In genomic region chr17:79464310-79465010, GRCh38 we compare ENCODE assay signal across 19 cellular contexts.
"Had no signal": no experiment of that assay in that cellular context is flagged by ENCODE, and none has a peak within 500 bp of the region (broad histone marks: within the 10 kb centered on the region; RNA-seq: fewer than 3 reads in every experiment).

No MANE protein-coding gene starts in this region.

- H3K4me1 ChIP-seq: ascending aorta, colonic mucosa, esophagus squamous epithelium, left lung, right atrium auricular region, transverse colon had no signal

- H3K4me1 Mint-ChIP-seq: activated naive CD8-positive, alpha-beta T cell treated with anti-CD3 and anti-CD28 coated beads, Interleukin-2, amount 50 U/mL, for 24 hours had no signal

- ATAC-seq: activated CD4-positive, CD25-positive, alpha-beta regulatory T cell treated with anti-CD3 and anti-CD28 coated beads, Interleukin-2, amount 50 U/mL, for 24 hours; activated naive CD8-positive, alpha-beta T cell treated with anti-CD3 and anti-CD28 coated beads, Interleukin-2, amount 50 U/mL, for 24 hours; left lung; naive thymus-derived CD4-positive, alpha-beta T cell had no signal

- H3K27ac ChIP-seq: ascending aorta, colonic mucosa, esophagus squamous epithelium, left lung, neutrophil, right atrium auricular region, skin epidermis, transverse colon had no signal

- H3K27ac Mint-ChIP-seq: activated naive CD4-positive, alpha-beta T cell treated with anti-CD3 and anti-CD28 coated beads for 36 hours; activated naive CD8-positive, alpha-beta T cell treated with anti-CD3 and anti-CD28 coated beads, Interleukin-2, amount 50 U/mL, for 24 hours; activated T-helper 2 cell treated with anti-CD3 and anti-CD28 coated beads, Interferon-gamma antibody, Interleukin-2, Interleukin-4, amounts not matched to agents 10 μg/mL and 5 μg/mL and 100 μg/mL, durations not matched to agents 14 hours and 24 hours and 36 hours; naive thymus-derived CD4-positive, alpha-beta T cell had no signal

- H3K36me3 Mint-ChIP-seq: naive thymus-derived CD4-positive, alpha-beta T cell had no signal

- H3K9me3 Mint-ChIP-seq: activated naive CD4-positive, alpha-beta T cell treated with anti-CD3 and anti-CD28 coated beads for 36 hours; activated naive CD8-positive, alpha-beta T cell treated with anti-CD3 and anti-CD28 coated beads, Interleukin-2, amount 50 U/mL, for 24 hours; activated T-helper 2 cell treated with anti-CD3 and anti-CD28 coated beads, Interferon-gamma antibody, Interleukin-2, Interleukin-4, amounts not matched to agents 10 μg/mL and 5 μg/mL and 100 μg/mL, durations not matched to agents 14 hours and 24 hours and 36 hours had no signal

- H3K4me3 ChIP-seq: ascending aorta, colonic mucosa, esophagus squamous epithelium, left lung, right atrium auricular region, skin epidermis, transverse colon had no signal

- H3K27me3 ChIP-seq: ascending aorta, colonic mucosa, neutrophil, right atrium auricular region, transverse colon had no signal

- DNase-seq: activated naive CD4-positive, alpha-beta T cell treated with anti-CD3 and anti-CD28 coated beads for 36 hours; activated naive CD8-positive, alpha-beta T cell treated with anti-CD3 and anti-CD28 coated beads, Interleukin-2, amount 50 U/mL, for 24 hours; activated T-cell treated with anti-CD3 and anti-CD28 coated beads for 4 hours; colonic mucosa; esophagus squamous epithelium; hippocampal formation; naive thymus-derived CD4-positive, alpha-beta T cell; stimulated activated CD4-positive, alpha-beta T cell treated with anti-CD3 and anti-CD28 coated beads, Interleukin-15, amount 100 ng/mL, for 24 hours; stimulated activated CD4-positive, alpha-beta T cell treated with anti-CD3 and anti-CD28 coated beads, Interleukin-4, amount 100 ng/mL, for 1 hour; stimulated activated naive CD4-positive, alpha-beta T cell; SW 1271; transverse colon had no signal

- H3K4me3 Mint-ChIP-seq: activated naive CD4-positive, alpha-beta T cell treated with anti-CD3 and anti-CD28 coated beads for 36 hours; activated naive CD8-positive, alpha-beta T cell treated with anti-CD3 and anti-CD28 coated beads, Interleukin-2, amount 50 U/mL, for 24 hours; naive thymus-derived CD4-positive, alpha-beta T cell had no signal

- H3K36me3 ChIP-seq: ascending aorta, colonic mucosa, esophagus squamous epithelium, left lung, neutrophil, right atrium auricular region, transverse colon had no signal

- H3K9me3 ChIP-seq: ascending aorta, colonic mucosa, esophagus squamous epithelium, left lung, neutrophil, right atrium auricular region, transverse colon had no signal
